Comparison of ENCODE assay signal across 19 cellular contexts in genomic region chrX:22541926-22542325, GRCh38.
"Had no signal": no experiment of that assay in that cellular context is flagged by ENCODE, and none has a peak within 500 bp of the region (broad histone marks: within the 10 kb centered on the region; RNA-seq: fewer than 3 reads in every experiment).

No MANE protein-coding gene starts in this region.

- H3K9me3 ChIP-seq: esophagus muscularis mucosa, heart left ventricle, prostate gland, right lobe of liver, testis, tibial nerve, upper lobe of right lung had no signal

- H3K27ac Mint-ChIP-seq: effector memory CD8-positive, alpha-beta T cell; naive thymus-derived CD4-positive, alpha-beta T cell; nephron progenitor cell; stimulated activated memory B cell treated with anti-CD40 and anti-IgM and Interleukin-4, amounts not matched to agents 10 μg/mL and 1 μg/mL and 100 μg/mL, for 72 hours; stimulated activated naive CD8-positive, alpha-beta T cell treated with anti-CD3 and anti-CD28 coated beads, Interleukin-15, Interleukin-2, amounts not matched to agents 100 ng/mL and 50 ng/mL, for 24 hours had no signal

- H3K27me3 ChIP-seq: esophagus muscularis mucosa, heart left ventricle, right lobe of liver, testis, tibial nerve, upper lobe of right lung had no signal

- H2AFZ ChIP-seq: parathyroid adenoma had no signal

- H3K9ac ChIP-seq: parathyroid adenoma had no signal

- H3K4me1 ChIP-seq: esophagus muscularis mucosa, heart left ventricle, parathyroid adenoma, prostate gland, right lobe of liver, testis, tibial nerve, upper lobe of right lung had no signal

- H3K27ac ChIP-seq: epithelial cell of prostate, esophagus muscularis mucosa, heart left ventricle, parathyroid adenoma, prostate gland, right lobe of liver, testis, tibial nerve, upper lobe of right lung had no signal

- H3K27me3 Mint-ChIP-seq: effector memory CD8-positive, alpha-beta T cell; naive thymus-derived CD4-positive, alpha-beta T cell; stimulated activated memory B cell treated with anti-CD40 and anti-IgM and Interleukin-4, amounts not matched to agents 10 μg/mL and 1 μg/mL and 100 μg/mL, for 72 hours; stimulated activated naive CD8-positive, alpha-beta T cell treated with anti-CD3 and anti-CD28 coated beads, Interleukin-15, Interleukin-2, amounts not matched to agents 100 ng/mL and 50 ng/mL, for 24 hours had no signal

- H3K4me3 ChIP-seq: esophagus muscularis mucosa, heart left ventricle, prostate gland, right lobe of liver, testis, tibial nerve, upper lobe of right lung had no signal

- H3K36me3 ChIP-seq: esophagus muscularis mucosa, heart left ventricle, prostate gland, right lobe of liver, tibial nerve, upper lobe of right lung had no signal

- H3K4me3 Mint-ChIP-seq: effector memory CD8-positive, alpha-beta T cell; naive thymus-derived CD4-positive, alpha-beta T cell; nephron progenitor cell; stimulated activated memory B cell treated with anti-CD40 and anti-IgM and Interleukin-4, amounts not matched to agents 10 μg/mL and 1 μg/mL and 100 μg/mL, for 72 hours; stimulated activated naive CD8-positive, alpha-beta T cell treated with anti-CD3 and anti-CD28 coated beads, Interleukin-15, Interleukin-2, amounts not matched to agents 100 ng/mL and 50 ng/mL, for 24 hours had no signal

- H3K4me1 Mint-ChIP-seq: naive thymus-derived CD4-positive, alpha-beta T cell; stimulated activated memory B cell treated with anti-CD40 and anti-IgM and Interleukin-4, amounts not matched to agents 10 μg/mL and 1 μg/mL and 100 μg/mL, for 72 hours had no signal

- DNase-seq: effector memory CD8-positive, alpha-beta T cell; heart left ventricle; hippocampal formation; mammary epithelial cell; naive thymus-derived CD4-positive, alpha-beta T cell; nephron progenitor cell; retina; right lobe of liver; stimulated activated CD4-positive, alpha-beta T cell treated with anti-CD3 and anti-CD28 coated beads, Interleukin-4, amount 100 ng/mL, for 1 hour; stimulated activated CD8-positive, alpha-beta memory T cell treated with anti-CD3 and anti-CD28 coated beads, Interleukin-4, amount 100 ng/mL, for 48 hours; testis; upper lobe of right lung had no signal

- H3K36me3 Mint-ChIP-seq: naive thymus-derived CD4-positive, alpha-beta T cell; stimulated activated memory B cell treated with anti-CD40 and anti-IgM and Interleukin-4, amounts not matched to agents 10 μg/mL and 1 μg/mL and 100 μg/mL, for 72 hours had no signal

- H3K79me2 ChIP-seq: parathyroid adenoma had no signal
